8 cellular contexts compared by ENCODE assay signal in the genomic region with DNA sequence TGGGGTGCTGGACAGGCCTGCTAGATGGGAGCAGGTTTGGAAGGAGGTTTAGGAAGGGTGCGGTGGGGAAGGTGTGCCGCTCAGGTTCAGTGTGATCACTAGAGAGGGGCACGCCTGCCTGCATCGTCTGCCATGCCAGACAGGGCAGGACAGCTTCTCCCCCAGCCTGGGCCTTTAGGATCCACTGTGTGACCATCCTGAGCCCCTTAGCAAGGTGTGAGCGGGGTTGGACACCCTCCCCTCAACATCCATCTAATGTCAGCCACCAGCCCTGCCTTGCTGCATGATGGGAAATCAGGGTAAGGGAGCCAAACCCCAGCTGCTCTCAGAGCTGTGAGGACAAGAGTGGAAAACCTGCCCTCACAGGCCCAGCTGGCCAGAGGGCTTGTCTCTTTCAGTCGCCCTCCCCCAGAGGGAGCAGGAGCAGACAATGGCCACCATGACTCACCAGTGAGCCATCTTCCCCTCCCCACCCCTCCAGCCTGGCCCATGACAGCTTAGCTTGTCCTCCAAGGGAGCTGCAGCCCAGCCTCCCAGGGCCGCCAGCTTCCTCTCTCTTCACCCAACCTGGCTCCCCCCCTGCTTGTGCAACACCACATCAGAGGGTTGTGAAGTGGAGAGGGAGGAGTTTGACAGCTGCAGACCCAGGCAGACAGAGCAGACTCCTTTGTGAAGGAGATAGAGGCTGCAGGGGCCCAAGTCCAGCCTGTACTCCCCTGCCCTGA. TPM values are rescaled to one million over a fixed set of nuclear protein-coding genes. Genes with fewer than 3 reads are reported as not detected.
A peak's percentile ranks its signal among the peaks of the same experiment; 100 is the strongest.
DNase-seq lines count a peak whose midpoint lies in the region; ATAC-seq and TF ChIP-seq lines count a peak whose summit lies in the region.

No MANE protein-coding gene starts in this region.

- H3K27ac ChIP-seq in AG04450 (ENCODE audit: low read depth, low read length) (peak overlapping the region; percentile 91), mesodermal cell (ENCODE audit: low read depth, low read length, severe bottlenecking) (peak overlapping the region; percentile 93)

- no peaks in the 10 kb centered on the region for H3K9me3 Mint-ChIP-seq in endothelial cell (ENCODE audit: unreplicated experiment)

- TF ChIP-seq CTCF in AG04450 (IDR thresholded peaks at IDR 0.05; ENCODE audit: low read depth, low read length): peak; percentile 17; the same call in 1 of the 2 replicates
- peak; percentile 18 for TF ChIP-seq CTCF in HFF-Myc (IDR thresholded peaks at IDR 0.05; ENCODE audit: low read depth, low read length, missing control alignments)
- no peak for TF ChIP-seq CTCF in endothelial cell (IDR thresholded peaks at IDR 0.05; ENCODE audit: unreplicated experiment)

- peaks cover 7% of the 10 kb centered on the region for H3K27me3 Mint-ChIP-seq in endothelial cell (ENCODE audit: unreplicated experiment)

- H3K4me1 ChIP-seq in NT2/D1 (ENCODE audit: insufficient read depth, insufficient read length) (peaks cover 33% of the 10 kb centered on the region), mesodermal cell (ENCODE audit: control insufficient read depth, insufficient read depth, low read length, poor library complexity, severe bottlenecking) (peaks cover 57% of the 10 kb centered on the region)

- POLR2A ChIA-PET in AG04450 (lab: Yijun Ruan, JAX): interaction anchor here (0.5 to 2.3 kb wide), 11 partner anchors 10 to 112 kb away, joined by 3 to 35 read pairs (median 5); no protein-coding TSS in a partner anchor

- no peaks in the 10 kb centered on the region for H3K36me3 Mint-ChIP-seq in endothelial cell (ENCODE audit: low read depth, unreplicated experiment)

- H3K4me3 ChIP-seq in AG04450 (ENCODE audit: low read depth, low read length) (no peak overlapping the region), HFF-Myc (replicated peaks; ENCODE audit: low read depth, low read length) (no peak overlapping the region), NT2/D1 (ENCODE audit: insufficient read length, low read depth) (no peak overlapping the region), mesodermal cell (ENCODE audit: extremely low read depth, insufficient read depth, low read length, poor library complexity, severe bottlenecking) (no peak overlapping the region)

- no peak for ATAC-seq in GM21529 (IDR thresholded peaks at IDR 0.05; ENCODE audit: unreplicated experiment)

- WGBS in mesodermal cell (ENCODE audit: insufficient coverage in 2 of 2), 2 experiments: 58 to 59% methylated on average over 5 of the region's 7 CpGs

- peak overlapping the region; percentile 77 for H3K9ac ChIP-seq in NT2/D1 (ENCODE audit: insufficient read length, low read depth)

- CTCF ChIA-PET in AG04450 (lab: Charles Lee): interaction anchor here (1.0 to 8.0 kb wide), 5 partner anchors 11 to 39 kb away, joined by 3 to 69 read pairs (median 8); a partner anchor contains a TSS

- H3K9me3 ChIP-seq in AG04450 (ENCODE audit: control insufficient read depth, insufficient read depth, low read length) (no peaks in the 10 kb centered on the region; the same call in 1 of the 2 replicates), NT2/D1 (ENCODE audit: insufficient read depth, low read length) (no peaks in the 10 kb centered on the region; the same call in 1 of the 2 replicates), mesodermal cell (ENCODE audit: control insufficient read depth, low read length) (no peaks in the 10 kb centered on the region)

- H3K27ac Mint-ChIP-seq in endothelial cell (ENCODE audit: unreplicated experiment): peak overlapping the region; percentile 20

- no peaks in the 10 kb centered on the region for H3K36me3 ChIP-seq in NT2/D1 (ENCODE audit: insufficient read depth, insufficient read length, low read length)
- H3K36me3 ChIP-seq in mesodermal cell (ENCODE audit: control insufficient read depth, insufficient read depth, low read length): no peaks in the 10 kb centered on the region

- no peaks in the 10 kb centered on the region for H3K27me3 ChIP-seq in AG04450 (ENCODE audit: control insufficient read depth, insufficient read depth, low read length)
- no peaks in the 10 kb centered on the region for H3K27me3 ChIP-seq in NT2/D1 (ENCODE audit: insufficient read depth, insufficient read length)

- H3K4me3 Mint-ChIP-seq in endothelial cell (ENCODE audit: unreplicated experiment): no peak overlapping the region

- peaks cover 26% of the 10 kb centered on the region for H3K4me1 Mint-ChIP-seq in endothelial cell (ENCODE audit: unreplicated experiment)

- DNase-seq in AG04450 (ENCODE audit: low read depth, low spot score): peak; percentile 95
- DNase-seq in HFF-Myc (ENCODE audit: extremely low read depth, low read depth): peak; percentile 87
- peak; percentile 100 for DNase-seq in NT2/D1 (ENCODE audit: low read depth, low spot score)
- peak; percentile 85 for DNase-seq in activated CD8-positive, alpha-beta memory T cell treated with anti-CD3 and anti-CD28 coated beads, Interleukin-2, amount 50 U/mL, for 48 hours
- DNase-seq in endothelial cell (ENCODE audit: low spot score): peak; percentile 53
- DNase-seq in stimulated activated CD8-positive, alpha-beta memory T cell treated with anti-CD3 and anti-CD28 coated beads, Interleukin-15, amount 100 ng/mL, for 24 hours (ENCODE audit: low read depth): peak; percentile 19

RNA-seq across cellular contexts. Expression of a gene that starts 37.0 kb away (rescaled TPM):
- polyA plus RNA-seq in AG04450 (2011; rRNA removed): 7.0 and 8.2 TPM in 2 replicates
- 12.5 and 20.1 TPM in 2 replicates for polyA minus RNA-seq in AG04450 (2011; rRNA and poly(A)+ RNA removed)
- 3.6 TPM for total RNA-seq in endothelial cell (ENCODE audit: unreplicated experiment)
- 10.4 TPM for polyA plus RNA-seq in mesodermal cell (2013, experiment 1 of 2)
- polyA plus RNA-seq in mesodermal cell (2013, experiment 2 of 2): 8.3 TPM

RNA-seq across cellular contexts. Expression of a gene that starts 56.8 kb away (rescaled TPM):
- 2.3 and 3.0 TPM in 2 replicates for polyA plus RNA-seq in AG04450 (2011; rRNA removed)
- polyA minus RNA-seq in AG04450 (2011; rRNA and poly(A)+ RNA removed): 4.8 and 5.2 TPM in 2 replicates
- 5.6 TPM for total RNA-seq in endothelial cell (ENCODE audit: unreplicated experiment)
- 4.9 TPM for polyA plus RNA-seq in mesodermal cell (2013, experiment 1 of 2)
- 3.9 TPM for polyA plus RNA-seq in mesodermal cell (2013, experiment 2 of 2)

Comparison
In these comparisons a context has a peak if more than half of its experiments do, and no peak if none do; other contexts are left out.
1. DNase-seq: peak in every context shown above with its lines; median percentile 100 in NT2/D1; 95 in AG04450; 87 in HFF-Myc; 85 in activated CD8-positive, alpha-beta memory T cell treated with anti-CD3 and anti-CD28 coated beads, Interleukin-2, amount 50 U/mL, for 48 hours; 53 in endothelial cell; 19 in stimulated activated CD8-positive, alpha-beta memory T cell treated with anti-CD3 and anti-CD28 coated beads, Interleukin-15, amount 100 ng/mL, for 24 hours.